In the genomic region with DNA sequence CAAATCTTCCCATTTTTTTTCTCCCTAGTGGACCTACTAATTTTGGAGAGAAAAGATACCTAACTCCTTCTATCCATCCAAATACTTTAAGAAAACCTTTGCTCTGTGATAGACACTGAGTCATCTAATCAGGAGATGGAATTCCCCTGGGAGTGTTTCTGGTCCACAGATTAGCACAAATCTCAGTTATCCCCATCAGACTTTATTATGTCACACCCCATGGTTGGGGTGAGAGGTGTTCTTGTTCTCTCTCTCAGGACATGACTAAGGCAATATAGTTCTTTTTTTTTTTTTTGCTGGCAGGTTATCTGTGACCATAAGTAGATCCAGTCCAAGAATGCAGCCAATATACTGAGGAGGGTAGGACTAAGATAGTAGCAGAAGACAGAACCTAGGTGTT, we compare ENCODE assay signal across 8 cellular contexts. TPM values are rescaled to one million over a fixed set of nuclear protein-coding genes. Genes with fewer than 3 reads are reported as not detected.
DNase-seq lines count a peak whose midpoint lies in the region; ATAC-seq and TF ChIP-seq lines count a peak whose summit lies in the region.

No MANE protein-coding gene starts in this region.

- TF ChIP-seq EP300 in upper lobe of left lung (IDR thresholded peaks at IDR 0.05) = no peak

- DNase-seq in epithelial cell of proximal tubule (ENCODE audit: low read depth) = peak; percentile 91
- DNase-seq in AG08396 (ENCODE audit: low spot score) = no peak
- DNase-seq in upper lobe of left lung = no peak
- DNase-seq in NCI-H1694 (lab: John Stamatoyannopoulos, UW) = no peak
- DNase-seq in hepatic stellate cell (ENCODE audit: low spot score) = no peak

- ATAC-seq in GM18511 (IDR thresholded peaks at IDR 0.05; ENCODE audit: unreplicated experiment) = peak; percentile 46
- ATAC-seq in GM21423 (IDR thresholded peaks at IDR 0.05; ENCODE audit: unreplicated experiment) = peak; percentile 50
- peak; percentile 51 for ATAC-seq in HG03159 (IDR thresholded peaks at IDR 0.05; ENCODE audit: unreplicated experiment)
- no peak for ATAC-seq in upper lobe of left lung (ENCODE audit: low FRiP score in 2 of 2)

- H3K36me3 ChIP-seq in upper lobe of left lung = no peaks in the 10 kb centered on the region

- no peak for TF ChIP-seq CTCF in epithelial cell of proximal tubule (conservative IDR thresholded peaks at IDR 0.05; ENCODE audit: low read depth, low read length)
- no peak for TF ChIP-seq CTCF in upper lobe of left lung (IDR thresholded peaks at IDR 0.05)

- H3K27me3 ChIP-seq in upper lobe of left lung = no peaks in the 10 kb centered on the region

- no peaks in the 10 kb centered on the region for H3K9me3 ChIP-seq in upper lobe of left lung

- no peak for TF ChIP-seq POLR2A in upper lobe of left lung (IDR thresholded peaks at IDR 0.05)

- peaks cover 0 to 6% (median 3%) of the 10 kb centered on the region in 4 donors for H3K4me1 ChIP-seq in upper lobe of left lung

- H3K27ac ChIP-seq in upper lobe of left lung = no peak overlapping the region

- H3K4me3 ChIP-seq in epithelial cell of proximal tubule (ENCODE audit: low read depth, low read length) (no peak overlapping the region), upper lobe of left lung (no peak overlapping the region)

RNA-seq across cellular contexts. Expression of gene SLC9A9, which starts 15.8 kb away (rescaled TPM):
- total RNA-seq in epithelial cell of proximal tubule (0.17 and 0.80 TPM in 2 replicates), upper lobe of left lung (10 to 100 TPM in 3 of 6 donors, 1 to 10 TPM in 3; 4.2 to 20.4 (median 8.7) TPM)

Comparison
In these comparisons a context has a peak if more than half of its experiments do, and no peak if none do; other contexts are left out.
1. ATAC-seq: peak in GM18511 (single experiment), GM21423 (single experiment) and HG03159 (single experiment); none in upper lobe of left lung (0 of 2).